8 cellular contexts compared by ENCODE assay signal in genomic region chr1:72186733-72187307, GRCh38.
DNase-seq lines count a peak whose midpoint lies in the region; ATAC-seq and TF ChIP-seq lines count a peak whose summit lies in the region.

No MANE protein-coding gene starts in this region.

- in situ Hi-C loops in brain microvascular endothelial cell (cut with HindIII; ENCODE audit: low pct_ligation_motif_present, low sequenced_read_pairs): no loop called here

- no peak overlapping the region for H3K9ac ChIP-seq in mesenchymal stem cell (ENCODE audit: low read length)

- WGBS in mesenchymal stem cell: no CpG with 5 or more reads among the region's 1 CpG

- H3K4me1 ChIP-seq in Caco-2 (no peaks in the 10 kb centered on the region), mesenchymal stem cell (ENCODE audit: control insufficient read depth, insufficient read depth, low read depth, low read length) (no peaks in the 10 kb centered on the region)

- H2BK12ac ChIP-seq in mesenchymal stem cell (ENCODE audit: low read length in 2 of 2): no peak overlapping the region

- H2AFZ ChIP-seq in mesenchymal stem cell (ENCODE audit: low read depth, low read length): no peak overlapping the region

- H3K4ac ChIP-seq in mesenchymal stem cell (ENCODE audit: low read depth in 1 of 2, low read length in 2 of 2): no peak overlapping the region

- H3K14ac ChIP-seq in mesenchymal stem cell (ENCODE audit: low read length in 2 of 2): no peak overlapping the region

- no TSS peak for BruUV-seq in Caco-2 (replicated peaks; lab: Mats Ljungman, UMichigan)

- no peak overlapping the region for H4K8ac ChIP-seq in mesenchymal stem cell (ENCODE audit: low read length)

- H2BK5ac ChIP-seq in mesenchymal stem cell (ENCODE audit: low read depth, low read length, poor library complexity, severe bottlenecking): no peak overlapping the region

- H3K18ac ChIP-seq in mesenchymal stem cell (ENCODE audit: low read depth in 1 of 2, low read length in 2 of 2): no peak overlapping the region

- no peak overlapping the region for H3K27ac Mint-ChIP-seq in Caco-2 (ENCODE audit: unreplicated experiment)
- no peak overlapping the region for H3K27ac Mint-ChIP-seq in activated naive CD8-positive, alpha-beta T cell treated with anti-CD3 and anti-CD28 coated beads for 36 hours
- no peak overlapping the region for H3K27ac Mint-ChIP-seq in activated CD8-positive, alpha-beta memory T cell treated with anti-CD3 and anti-CD28 coated beads, Interleukin-2, amount 10 ng/mL, durations not matched to agents 7 days and 5 days

- no peaks in the 10 kb centered on the region for H3K27me3 Mint-ChIP-seq in Caco-2 (ENCODE audit: insufficient read depth, unreplicated experiment)
- no peaks in the 10 kb centered on the region for H3K27me3 Mint-ChIP-seq in activated naive CD8-positive, alpha-beta T cell treated with anti-CD3 and anti-CD28 coated beads for 36 hours
- no peaks in the 10 kb centered on the region for H3K27me3 Mint-ChIP-seq in activated CD8-positive, alpha-beta memory T cell treated with anti-CD3 and anti-CD28 coated beads, Interleukin-2, amount 10 ng/mL, durations not matched to agents 7 days and 5 days

- H4K91ac ChIP-seq in mesenchymal stem cell (ENCODE audit: low read length): no peak overlapping the region

- H3K4me3 ChIP-seq in Caco-2 (ENCODE audit: low read depth, low read length) (no peak overlapping the region), brain microvascular endothelial cell (ENCODE audit: low read depth, low read length) (no peak overlapping the region), mesenchymal stem cell (ENCODE audit: insufficient read depth in 1 of 2, low read depth in 1 of 2, low read length in 2 of 2) (no peak overlapping the region)

- no peak overlapping the region for H3K23ac ChIP-seq in mesenchymal stem cell (ENCODE audit: low read length in 2 of 2)

- H3K27me3 ChIP-seq in Caco-2 (replicated peaks; ENCODE audit: control insufficient read depth, insufficient read depth, low read length) (no peaks in the 10 kb centered on the region), brain microvascular endothelial cell (replicated peaks) (no peaks in the 10 kb centered on the region), mesenchymal stem cell (ENCODE audit: control insufficient read depth in 1 of 2, insufficient read depth in 1 of 2, low read length in 2 of 2) (no peaks in the 10 kb centered on the region)

- peaks cover 6% of the 10 kb centered on the region for H3K79me1 ChIP-seq in mesenchymal stem cell (replicated peaks; ENCODE audit: low read length, poor library complexity, severe bottlenecking)

- no peak overlapping the region for H3K27ac ChIP-seq in brain microvascular endothelial cell
- H3K27ac ChIP-seq in mesenchymal stem cell (ENCODE audit: low read length, poor library complexity, severe bottlenecking): no peak overlapping the region

- intact Hi-C loops in Caco-2 (cut with micrococcal nuclease; ENCODE audit: unreplicated experiment): loop anchor here (1.0 to 10.0 kb wide), 3 partner anchors 95 to 658 kb away; partner anchors contain the start of gene NEGR1

- H2AK5ac ChIP-seq in mesenchymal stem cell (ENCODE audit: low read length, severe bottlenecking): no peak overlapping the region

- no peaks in the 10 kb centered on the region for H3K9me3 Mint-ChIP-seq in Caco-2 (ENCODE audit: unreplicated experiment)
- no peaks in the 10 kb centered on the region for H3K9me3 Mint-ChIP-seq in activated naive CD8-positive, alpha-beta T cell treated with anti-CD3 and anti-CD28 coated beads for 36 hours
- H3K9me3 Mint-ChIP-seq in activated CD8-positive, alpha-beta memory T cell treated with anti-CD3 and anti-CD28 coated beads, Interleukin-2, amount 10 ng/mL, durations not matched to agents 7 days and 5 days (ENCODE audit: low read depth): no peaks in the 10 kb centered on the region

- TF ChIP-seq CTCF in Caco-2 (IDR thresholded peaks at IDR 0.05; ENCODE audit: insufficient read depth in 1 of 2, low read depth in 1 of 2, low read length in 1 of 2, severe bottlenecking in 1 of 2, unreplicated experiment in 1 of 2) (peak; percentile 34 to 44), LNCAP (IDR thresholded peaks at IDR 0.05) (peak; percentile 31; the same call in 1 of the 2 replicates), brain microvascular endothelial cell (IDR thresholded peaks at IDR 0.05; ENCODE audit: low read depth, low read length, missing control alignments) (peak; percentile 45)

- CTCF ChIA-PET in Caco-2 (lab: Charles Lee): no interaction called here
- CTCF ChIA-PET in activated CD8-positive, alpha-beta memory T cell treated with anti-CD3 and anti-CD28 coated beads, Interleukin-2, amount 10 ng/mL, durations not matched to agents 7 days and 5 days (lab: Charles Lee): no interaction called here

- H2BK120ac ChIP-seq in mesenchymal stem cell (ENCODE audit: low read depth, low read length): no peak overlapping the region

- no peak for DNase-seq in Caco-2
- DNase-seq in brain microvascular endothelial cell: no peak
- peak; percentile 30 for DNase-seq in mesenchymal stem cell
- DNase-seq in activated naive CD8-positive, alpha-beta T cell treated with anti-CD3 and anti-CD28 coated beads for 36 hours: no peak
- DNase-seq in NCI-H2227 treated with DMSO at 0.1 percent for 48 hours (lab: John Stamatoyannopoulos, UW): no peak
- DNase-seq in activated CD8-positive, alpha-beta memory T cell treated with anti-CD3 and anti-CD28 coated beads, Interleukin-2, amount 10 ng/mL, durations not matched to agents 7 days and 5 days: no peak

- H3K36me3 ChIP-seq in Caco-2 (ENCODE audit: control insufficient read depth, insufficient read depth, low read length) (no peaks in the 10 kb centered on the region), brain microvascular endothelial cell (replicated peaks) (no peaks in the 10 kb centered on the region), mesenchymal stem cell (ENCODE audit: control insufficient read depth in 1 of 2, insufficient read depth in 2 of 2, low read depth in 1 of 2, low read length in 2 of 2) (no peaks in the 10 kb centered on the region)

- no peaks in the 10 kb centered on the region for H3K36me3 Mint-ChIP-seq in Caco-2 (ENCODE audit: insufficient read depth, unreplicated experiment)
- H3K36me3 Mint-ChIP-seq in activated naive CD8-positive, alpha-beta T cell treated with anti-CD3 and anti-CD28 coated beads for 36 hours: no peaks in the 10 kb centered on the region
- no peaks in the 10 kb centered on the region for H3K36me3 Mint-ChIP-seq in activated CD8-positive, alpha-beta memory T cell treated with anti-CD3 and anti-CD28 coated beads, Interleukin-2, amount 10 ng/mL, durations not matched to agents 7 days and 5 days

- H3K4me3 Mint-ChIP-seq in Caco-2 (ENCODE audit: unreplicated experiment): no peak overlapping the region
- H3K4me3 Mint-ChIP-seq in activated naive CD8-positive, alpha-beta T cell treated with anti-CD3 and anti-CD28 coated beads for 36 hours: no peak overlapping the region
- H3K4me3 Mint-ChIP-seq in activated CD8-positive, alpha-beta memory T cell treated with anti-CD3 and anti-CD28 coated beads, Interleukin-2, amount 10 ng/mL, durations not matched to agents 7 days and 5 days: no peak overlapping the region

- no peaks in the 10 kb centered on the region for H3K4me1 Mint-ChIP-seq in Caco-2 (ENCODE audit: low read depth, unreplicated experiment)
- H3K4me1 Mint-ChIP-seq in activated naive CD8-positive, alpha-beta T cell treated with anti-CD3 and anti-CD28 coated beads for 36 hours: no peaks in the 10 kb centered on the region
- no peaks in the 10 kb centered on the region for H3K4me1 Mint-ChIP-seq in activated CD8-positive, alpha-beta memory T cell treated with anti-CD3 and anti-CD28 coated beads, Interleukin-2, amount 10 ng/mL, durations not matched to agents 7 days and 5 days

- no peak for ATAC-seq in HG03571 (IDR thresholded peaks at IDR 0.05; ENCODE audit: unreplicated experiment)
- no peak for ATAC-seq in activated CD8-positive, alpha-beta memory T cell treated with anti-CD3 and anti-CD28 coated beads, Interleukin-2, amount 10 ng/mL, durations not matched to agents 7 days and 5 days

- POLR2A ChIA-PET in Caco-2 (lab: Charles Lee): no interaction called here

- no peak overlapping the region for H2BK15ac ChIP-seq in mesenchymal stem cell (ENCODE audit: low read depth, poor library complexity, severe bottlenecking)

- H3K9me3 ChIP-seq in Caco-2 (no peaks in the 10 kb centered on the region), mesenchymal stem cell (ENCODE audit: control insufficient read depth, low read length) (no peaks in the 10 kb centered on the region)

- H3K4me2 ChIP-seq in mesenchymal stem cell (ENCODE audit: low read length, poor library complexity, severe bottlenecking): no peak overlapping the region
